In genomic region chr6:108106261-108106660, GRCh38 we compare ENCODE assay signal across 1 cellular context.
TF ChIP-seq lines count a peak whose summit lies in the region.

No MANE protein-coding gene starts in this region.

TF ChIP-seq in WTC11, 78 proteins besides CTCF, POLR2A, EP300 and RAD21 (continued from another document):
- TF ChIP-seq USF1 (CRISPR knock-in tag; IDR thresholded peaks at IDR 0.05), result no peak
